Comparison of ENCODE assay signal across 1 cellular context in genomic region chr12:64451687-64452558, GRCh38.
A peak's percentile ranks its signal among the peaks of the same experiment; 100 is the strongest.
TF ChIP-seq lines count a peak whose summit lies in the region.

Gene TBK1, plus strand, starts transcription at chr12:64452120. Its CDS starts 3,751 bp downstream, at chr12:64455871.

TF ChIP-seq in K562, 482 proteins besides CTCF, POLR2A, EP300 and RAD21 (continued from another document and continues in another):
- TF ChIP-seq PBX2 (CRISPR knock-in tag; IDR thresholded peaks at IDR 0.05; ENCODE audit: low read depth), result no peak
- 0 out of 2 replicates have a peak, but pooled peaks have one; percentile 31 for TF ChIP-seq PBX2 (tag; conservative IDR thresholded peaks at IDR 0.05; ENCODE audit: low read depth)
- TF ChIP-seq ZNF354B (CRISPR knock-in tag; IDR thresholded peaks at IDR 0.05), result no peak
- peak; percentile 41; the same call in 1 of the 2 replicates for TF ChIP-seq CREB1 (IDR thresholded peaks at IDR 0.05)
- TF ChIP-seq CREB1 (CRISPR knock-in tag; IDR thresholded peaks at IDR 0.05), result no peak
- TF ChIP-seq ZNF699 (CRISPR knock-in tag; IDR thresholded peaks at IDR 0.05; ENCODE audit: insufficient replicate concordance), result no peak
- TF ChIP-seq HSF4 (CRISPR knock-in tag; IDR thresholded peaks at IDR 0.05; ENCODE audit: borderline replicate concordance), result no peak
- TF ChIP-seq RERE (CRISPR knock-in tag; IDR thresholded peaks at IDR 0.05; ENCODE audit: borderline replicate concordance), result no peak
- no peak for TF ChIP-seq PHTF2 (CRISPR knock-in tag; IDR thresholded peaks at IDR 0.05)
- no peak for TF ChIP-seq TBL1XR1 (IDR thresholded peaks at IDR 0.05; ENCODE audit: low read length in 2 of 2)
- no peak for TF ChIP-seq ZBTB12 (CRISPR knock-in tag; IDR thresholded peaks at IDR 0.05)
- no peak; the same call in 1 of the 2 replicates for TF ChIP-seq ZNF592 (IDR thresholded peaks at IDR 0.05)
- no peak for TF ChIP-seq YBX1 (IDR thresholded peaks at IDR 0.05)
- TF ChIP-seq E2F6 (IDR thresholded peaks at IDR 0.05; ENCODE audit: borderline replicate concordance in 1 of 2, extremely low read depth in 1 of 2, insufficient read depth in 1 of 2, insufficient read length in 1 of 2, low read depth in 1 of 2, low read length in 1 of 2, poor library complexity in 1 of 2, severe bottlenecking in 1 of 2), result peak; percentile 62 to 90
- peak; percentile 91 for TF ChIP-seq NFE2 (IDR thresholded peaks at IDR 0.05; ENCODE audit: low read depth)
- peak; percentile 69 for TF ChIP-seq ELF4 (CRISPR knock-in tag; IDR thresholded peaks at IDR 0.05)
- TF ChIP-seq GATAD2A (IDR thresholded peaks at IDR 0.05), result no peak
- 0 out of 2 replicates have a peak, but pooled peaks have one; percentile 35 for TF ChIP-seq ZNF431 (CRISPR knock-in tag; IDR thresholded peaks at IDR 0.05)
- no peak for TF ChIP-seq HMG20B (CRISPR knock-in tag; IDR thresholded peaks at IDR 0.05)
- TF ChIP-seq RREB1 (CRISPR knock-in tag; IDR thresholded peaks at IDR 0.05), result no peak
- no peak for TF ChIP-seq CEBPZ (IDR thresholded peaks at IDR 0.05; ENCODE audit: borderline replicate concordance, low read depth, low read length)
- TF ChIP-seq CHCHD3 (CRISPR knock-in tag; IDR thresholded peaks at IDR 0.05), result no peak
- TF ChIP-seq MAX (CRISPR knock-in tag; IDR thresholded peaks at IDR 0.05), result peak; percentile 90
- TF ChIP-seq COPS2 (conservative IDR thresholded peaks at IDR 0.05), result no peak
- TF ChIP-seq TCFL5 (CRISPR knock-in tag; conservative IDR thresholded peaks at IDR 0.05), result no peak
- TF ChIP-seq ZFP91 (CRISPR knock-in tag; IDR thresholded peaks at IDR 0.05), result no peak
